Comparison of ENCODE assay signal across 8 cellular contexts in genomic region chr19:18291590-18292459, GRCh38. TPM values are rescaled to one million over a fixed set of nuclear protein-coding genes. Genes with fewer than 3 reads are reported as not detected.
DNase-seq lines count a peak whose midpoint lies in the region; ATAC-seq, FAIRE-seq and TF ChIP-seq lines count a peak whose summit lies in the region.

No MANE protein-coding gene starts in this region.

- no peaks in the 10 kb centered on the region for H3K27me3 ChIP-seq in CD4-positive, alpha-beta memory T cell (ENCODE audit: insufficient read depth, low read length)
- no peaks in the 10 kb centered on the region for H3K27me3 ChIP-seq in keratinocyte (ENCODE audit: control insufficient read depth, extremely low read depth, insufficient read depth, low read length)

- peaks cover 64% of the 10 kb centered on the region for H3K4me1 ChIP-seq in CD4-positive, alpha-beta memory T cell (ENCODE audit: insufficient read depth, low read length)
- H3K4me1 ChIP-seq in keratinocyte (ENCODE audit: control insufficient read depth, extremely low read depth, insufficient read depth, low read length) = peaks cover 16% of the 10 kb centered on the region

- H3K4me2 ChIP-seq in keratinocyte (ENCODE audit: control insufficient read depth, extremely low read depth, insufficient read depth, low read depth, low read length) = peak overlapping the region; percentile 74

- CTCF ChIA-PET in CD4-positive, alpha-beta memory T cell (lab: Charles Lee; ENCODE audit: partially characterized antibody) = interaction anchor here (1.0 to 3.4 kb wide), 4 partner anchors 10 to 30 kb away, joined by 3 to 53 read pairs (median 12); partner anchors contain the start of genes JUND and LSM4
- CTCF ChIA-PET in activated B cell treated with CpG ODN at 0.5 μM for 24 hours (lab: Charles Lee) = interaction anchor here (1.7 to 3.8 kb wide), 3 partner anchors 12 to 34 kb away, joined by 5 to 60 read pairs (median 16); partner anchors contain the start of gene JUND

- ATAC-seq in GM19372 (IDR thresholded peaks at IDR 0.05; ENCODE audit: low read depth, unreplicated experiment) (peak; percentile 39), activated B cell treated with CpG ODN at 0.5 μM for 24 hours (ENCODE audit: low read depth) (peak; percentile 59), GM19467 (IDR thresholded peaks at IDR 0.05; ENCODE audit: unreplicated experiment) (no peak)

- H2AFZ ChIP-seq in keratinocyte (ENCODE audit: control insufficient read depth, low read length) = peak overlapping the region; percentile 45

- H3K4me3 Mint-ChIP-seq in CD4-positive, alpha-beta memory T cell = peak overlapping the region; percentile 79 to 95 (median 92)
- H3K4me3 Mint-ChIP-seq in activated B cell treated with CpG ODN at 0.5 μM for 24 hours = peak overlapping the region; percentile 95

- H3K9me1 ChIP-seq in keratinocyte (ENCODE audit: control insufficient read depth, extremely low read depth, insufficient read depth, low read length) = no peaks in the 10 kb centered on the region

- H3K9ac ChIP-seq in keratinocyte (ENCODE audit: control insufficient read depth, extremely low read depth, insufficient read depth, low read length) = peak overlapping the region; percentile 76

- H3K79me2 ChIP-seq in keratinocyte (ENCODE audit: control insufficient read depth, insufficient read depth, low read length) = no peaks in the 10 kb centered on the region

- H3K9me3 Mint-ChIP-seq in CD4-positive, alpha-beta memory T cell = peaks cover 0 to 2% (median 0%) of the 10 kb centered on the region in 8 donors
- H3K9me3 Mint-ChIP-seq in activated B cell treated with CpG ODN at 0.5 μM for 24 hours = no peaks in the 10 kb centered on the region

- no peak for TF ChIP-seq CTCF in activated B cell treated with CpG ODN at 0.5 μM for 24 hours (IDR thresholded peaks at IDR 0.05)
- no peak for TF ChIP-seq CTCF in keratinocyte (optimal IDR thresholded peaks at IDR 0.05 in 1 of 3, IDR thresholded peaks at IDR 0.05 in 1 of 3, conservative IDR thresholded peaks at IDR 0.05 in 1 of 3; ENCODE audit: extremely low read depth in 1 of 3, insufficient read depth in 2 of 3, low read length in 3 of 3)

- DNase-seq in CD4-positive, alpha-beta memory T cell = peak; percentile 70 to 85 (median 78)
- DNase-seq in M059J (ENCODE audit: low read depth) (peak; percentile 72), activated B cell treated with CpG ODN at 0.5 μM for 24 hours (peak; percentile 88), keratinocyte (ENCODE audit: low read depth, low spot score) (no peak)
- peak; percentile 76 for DNase-seq in central memory CD4-positive, alpha-beta T cell
- peak; percentile 74 for DNase-seq in stimulated activated CD4-positive, alpha-beta T cell treated with anti-CD3 and anti-CD28 coated beads, Interleukin-12 subunit alpha, Interleukin-12 subunit beta, amount 100 ng/mL, for 4 hours

- dilution Hi-C loops in keratinocyte (cut with MboI; ENCODE audit: extremely low pct_ligation_motif_present, low sequenced_read_pairs) = no loop called here

- H3K4me1 Mint-ChIP-seq in CD4-positive, alpha-beta memory T cell = peaks cover 35 to 80% (median 49%) of the 10 kb centered on the region in 4 donors
- H3K4me1 Mint-ChIP-seq in activated B cell treated with CpG ODN at 0.5 μM for 24 hours = peaks cover 60% of the 10 kb centered on the region

- H3K36me3 Mint-ChIP-seq in CD4-positive, alpha-beta memory T cell = peaks cover 0 to 3% of the 10 kb centered on the region in 2 donors
- H3K36me3 Mint-ChIP-seq in activated B cell treated with CpG ODN at 0.5 μM for 24 hours (ENCODE audit: low read depth) = peaks cover 2% of the 10 kb centered on the region

- H3K27me3 Mint-ChIP-seq in CD4-positive, alpha-beta memory T cell = no peaks in the 10 kb centered on the region
- no peaks in the 10 kb centered on the region for H3K27me3 Mint-ChIP-seq in activated B cell treated with CpG ODN at 0.5 μM for 24 hours

- H3K9me3 ChIP-seq in CD4-positive, alpha-beta memory T cell (ENCODE audit: control insufficient read depth in 1 of 2, low read length in 2 of 2) = no peaks in the 10 kb centered on the region
- no peaks in the 10 kb centered on the region for H3K9me3 ChIP-seq in keratinocyte (ENCODE audit: control insufficient read depth, low read depth, low read length)

- intact Hi-C loops in CD4-positive, alpha-beta memory T cell (cut with micrococcal nuclease) = loop anchor here (1.0 kb wide), 1 partner anchor 25 kb away; no protein-coding TSS in a partner anchor
- intact Hi-C loops in activated B cell treated with CpG ODN at 0.5 μM for 24 hours (cut with micrococcal nuclease) = loop anchor here (2.0 kb wide), 1 partner anchor 267 kb away; no protein-coding TSS in a partner anchor

- H4K20me1 ChIP-seq in keratinocyte (ENCODE audit: control insufficient read depth, extremely low read depth, insufficient read depth, low read length) = no peaks in the 10 kb centered on the region

- H3K4me3 ChIP-seq in CD4-positive, alpha-beta memory T cell (ENCODE audit: low read length in 2 of 2) = peak overlapping the region; percentile 66 to 81
- peak overlapping the region; percentile 38 to 60 (median 51) for H3K4me3 ChIP-seq in keratinocyte (ENCODE audit: control insufficient read depth in 2 of 3, extremely low read depth in 1 of 3, insufficient read depth in 2 of 3, low read depth in 1 of 3, low read length in 3 of 3)

- FAIRE-seq in keratinocyte (lab: Jason Lieb, UNC) = no peak

- no peaks in the 10 kb centered on the region for H3K36me3 ChIP-seq in CD4-positive, alpha-beta memory T cell (ENCODE audit: insufficient read depth, low read length)
- no peaks in the 10 kb centered on the region for H3K36me3 ChIP-seq in keratinocyte (ENCODE audit: control insufficient read depth in 2 of 2, extremely low read depth in 1 of 2, insufficient read depth in 2 of 2, low read length in 2 of 2)

- POLR2A ChIA-PET in CD4-positive, alpha-beta memory T cell (lab: Charles Lee; ENCODE audit: partially characterized antibody) = interaction anchor here (0.6 to 27.2 kb wide), 5 partner anchors 9 to 685 kb away, joined by 4 to 1691 read pairs (median 516); partner anchors contain the start of genes JUND and LSM4
- POLR2A ChIA-PET in activated B cell treated with CpG ODN at 0.5 μM for 24 hours (lab: Charles Lee) = interaction anchor here (0.6 to 9.5 kb wide), 15 partner anchors 11 to 445 kb away, joined by 3 to 926 read pairs (median 6); partner anchors contain the start of genes IQCN, JUND, LSM4 and RAB3A

- peak overlapping the region; percentile 79 to 100 (median 100) for H3K27ac Mint-ChIP-seq in CD4-positive, alpha-beta memory T cell
- H3K27ac Mint-ChIP-seq in activated B cell treated with CpG ODN at 0.5 μM for 24 hours = peak overlapping the region; percentile 96

- H3K27ac ChIP-seq in CD4-positive, alpha-beta memory T cell (ENCODE audit: low read depth, low read length) = peak overlapping the region; percentile 98
- H3K27ac ChIP-seq in keratinocyte (ENCODE audit: control insufficient read depth, insufficient read depth, low read length) = peak overlapping the region; percentile 20

RNA-seq across cellular contexts. Expression of gene JUND, which starts 10.4 kb away (rescaled TPM):
- total RNA-seq in CD4-positive, alpha-beta memory T cell = 100 to 1,000 TPM; 163 TPM
- 100 to 1,000 TPM in 1 of 2 donors, 10 to 100 TPM in 1; 16.5 to 133 TPM for polyA plus RNA-seq in CD4-positive, alpha-beta memory T cell
- total RNA-seq in M059J (2014; rRNA removed; shearing (Covaris generic)) = 54.1 and 206 TPM in 2 replicates
- total RNA-seq in activated B cell treated with CpG ODN at 0.5 μM for 24 hours = 206 and 225 TPM in 2 replicates
- 17.2 to 36.7 TPM (median 20.7 TPM) in 3 replicates for polyA plus RNA-seq in keratinocyte
- 36.2 TPM for polyA plus RNA-seq in keratinocyte (2011; ENCODE audit: low read depth)
- 13.4 and 56.6 TPM in 2 replicates for polyA plus RNA-seq in keratinocyte (2011; cell fraction: cytosol; rRNA removed)
- polyA plus RNA-seq in keratinocyte (2011; cell fraction: nucleus; rRNA removed) = 31.1 and 77.4 TPM in 2 replicates
- polyA plus RNA-seq in keratinocyte (2012; ENCODE audit: low replicate concordance) = 25.3 and 35.2 TPM in 2 replicates
- 8.8 to 21.5 TPM (median 11.9 TPM) in 3 replicates for polyA minus RNA-seq in keratinocyte
- polyA minus RNA-seq in keratinocyte (2011; cell fraction: cytosol; rRNA and poly(A)+ RNA removed) = 116 TPM
- polyA minus RNA-seq in keratinocyte (2011; cell fraction: nucleus; rRNA and poly(A)+ RNA removed) = 81.8 and 91.2 TPM in 2 replicates

RNA-seq across cellular contexts. Expression of gene IQCN, which starts 17.6 kb away (rescaled TPM):
- 1 to 10 TPM; 5.5 to 5.8 TPM for total RNA-seq in CD4-positive, alpha-beta memory T cell
- polyA plus RNA-seq in CD4-positive, alpha-beta memory T cell = 1 to 10 TPM in 1 of 2 donors, under 1 TPM in 1; 0.13 to 1.8 TPM
- 0.10 TPM in 1 of 2 replicates, not detected in the other for total RNA-seq in M059J (2014; rRNA removed; shearing (Covaris generic))
- total RNA-seq in activated B cell treated with CpG ODN at 0.5 μM for 24 hours = 15.6 and 17.8 TPM in 2 replicates
- polyA plus RNA-seq in keratinocyte = 0.02 to 0.06 TPM in 2 of 3 replicates, not detected in the other
- not detected for polyA plus RNA-seq in keratinocyte (2011; ENCODE audit: low read depth)
- not detected in 2 replicates for polyA plus RNA-seq in keratinocyte (2011; cell fraction: cytosol; rRNA removed)
- 0.69 and 3.8 TPM in 2 replicates for polyA plus RNA-seq in keratinocyte (2011; cell fraction: nucleus; rRNA removed)
- 0.02 and 0.34 TPM in 2 replicates for polyA plus RNA-seq in keratinocyte (2012; ENCODE audit: low replicate concordance)
- 0.26 to 0.46 TPM in 2 of 3 replicates, not detected in the other for polyA minus RNA-seq in keratinocyte
- polyA minus RNA-seq in keratinocyte (2011; cell fraction: cytosol; rRNA and poly(A)+ RNA removed) = not detected
- polyA minus RNA-seq in keratinocyte (2011; cell fraction: nucleus; rRNA and poly(A)+ RNA removed) = 0.84 and 2.8 TPM in 2 replicates

RNA-seq across cellular contexts. Expression of gene LSM4, which starts 31.1 kb away (rescaled TPM):
- 10 to 100 TPM; 64.2 to 65.0 TPM for total RNA-seq in CD4-positive, alpha-beta memory T cell
- 100 to 1,000 TPM; 121 to 164 TPM for polyA plus RNA-seq in CD4-positive, alpha-beta memory T cell
- total RNA-seq in M059J (2014; rRNA removed; shearing (Covaris generic)) = 314 and 393 TPM in 2 replicates
- 59.2 and 70.3 TPM in 2 replicates for total RNA-seq in activated B cell treated with CpG ODN at 0.5 μM for 24 hours
- 150 to 170 TPM (median 162 TPM) in 3 replicates for polyA plus RNA-seq in keratinocyte
- polyA plus RNA-seq in keratinocyte (2011; ENCODE audit: low read depth) = 50.4 TPM
- polyA plus RNA-seq in keratinocyte (2011; cell fraction: cytosol; rRNA removed) = 74.7 and 141 TPM in 2 replicates
- polyA plus RNA-seq in keratinocyte (2011; cell fraction: nucleus; rRNA removed) = 41.7 and 45.2 TPM in 2 replicates
- polyA plus RNA-seq in keratinocyte (2012; ENCODE audit: low replicate concordance) = 86.5 and 186 TPM in 2 replicates
- polyA minus RNA-seq in keratinocyte = 30.7 to 49.0 TPM (median 33.8 TPM) in 3 replicates
- polyA minus RNA-seq in keratinocyte (2011; cell fraction: cytosol; rRNA and poly(A)+ RNA removed) = 109 TPM
- 16.4 and 21.7 TPM in 2 replicates for polyA minus RNA-seq in keratinocyte (2011; cell fraction: nucleus; rRNA and poly(A)+ RNA removed)

RNA-seq across cellular contexts. Expression of gene PGPEP1, which starts 48.6 kb away (rescaled TPM):
- total RNA-seq in CD4-positive, alpha-beta memory T cell = 10 to 100 TPM; 46.2 to 49.2 TPM
- polyA plus RNA-seq in CD4-positive, alpha-beta memory T cell = 1 to 10 TPM; 6.8 to 8.0 TPM
- total RNA-seq in M059J (2014; rRNA removed; shearing (Covaris generic)) = 10.3 and 13.5 TPM in 2 replicates
- 5.6 and 6.9 TPM in 2 replicates for total RNA-seq in activated B cell treated with CpG ODN at 0.5 μM for 24 hours
- polyA plus RNA-seq in keratinocyte = 4.8 to 5.8 TPM (median 5.6 TPM) in 3 replicates
- polyA plus RNA-seq in keratinocyte (2011; ENCODE audit: low read depth) = 1.3 TPM
- 4.0 and 4.4 TPM in 2 replicates for polyA plus RNA-seq in keratinocyte (2011; cell fraction: cytosol; rRNA removed)
- 9.2 and 10.9 TPM in 2 replicates for polyA plus RNA-seq in keratinocyte (2011; cell fraction: nucleus; rRNA removed)
- polyA plus RNA-seq in keratinocyte (2012; ENCODE audit: low replicate concordance) = 4.5 and 4.8 TPM in 2 replicates
- 8.9 to 13.1 TPM (median 11.7 TPM) in 3 replicates for polyA minus RNA-seq in keratinocyte
- 7.5 TPM for polyA minus RNA-seq in keratinocyte (2011; cell fraction: cytosol; rRNA and poly(A)+ RNA removed)
- polyA minus RNA-seq in keratinocyte (2011; cell fraction: nucleus; rRNA and poly(A)+ RNA removed) = 6.7 and 7.3 TPM in 2 replicates
